In genomic region chr15:98422086-98422478, GRCh38 we compare ENCODE assay signal across 13 cellular contexts.
DNase-seq lines count a peak whose midpoint lies in the region; ATAC-seq and TF ChIP-seq lines count a peak whose summit lies in the region.
"Had no signal": no experiment of that assay in that cellular context is flagged by ENCODE, and none has a peak within 500 bp of the region (broad histone marks: within the 10 kb centered on the region; RNA-seq: fewer than 3 reads in every experiment).

No MANE protein-coding gene starts in this region.

- H3K9me3 ChIP-seq in effector memory CD4-positive, alpha-beta T cell (ENCODE audit: control insufficient read depth, low read length), result no peaks in the 10 kb centered on the region
- H3K9me3 ChIP-seq: MG63 had no signal

- peak; percentile 5 for ATAC-seq in HG02642 (IDR thresholded peaks at IDR 0.05; ENCODE audit: poor library complexity, unreplicated experiment)
- no peak for ATAC-seq in HG02610 (IDR thresholded peaks at IDR 0.05; ENCODE audit: unreplicated experiment)

- H3K27me3 Mint-ChIP-seq in brain (peaks cover 52% of the 10 kb centered on the region), nephron progenitor cell (ENCODE audit: low read depth, poor library complexity) (peaks cover 64% of the 10 kb centered on the region)

- H3K4me1 Mint-ChIP-seq in brain (peaks cover 20% of the 10 kb centered on the region), nephron progenitor cell (peaks cover 26% of the 10 kb centered on the region)

- H3K4me1 ChIP-seq in effector memory CD4-positive, alpha-beta T cell (ENCODE audit: control insufficient read depth, insufficient read depth, low read length, poor library complexity, severe bottlenecking), result peaks cover 10% of the 10 kb centered on the region

- H3K4me3 Mint-ChIP-seq in brain (peak overlapping the region; percentile 26 to 79 (median 76)), nephron progenitor cell (peak overlapping the region; percentile 70)

- no peak overlapping the region for H3K27ac Mint-ChIP-seq in brain
- no peak overlapping the region for H3K27ac Mint-ChIP-seq in nephron progenitor cell
- H3K27ac Mint-ChIP-seq: activated T-cell treated with anti-CD3 and anti-CD28 coated beads, Interleukin-2, amount 50 U/mL, for 72 hours; CD14-positive monocyte; stimulated activated memory B cell treated with anti-CD40 and anti-IgM and Interleukin-4, amounts not matched to agents 10 μg/mL and 1 μg/mL and 100 μg/mL, for 72 hours; T-cell had no signal

- H3K4me3 ChIP-seq in effector memory CD4-positive, alpha-beta T cell (ENCODE audit: insufficient read depth, low read depth, low read length, poor library complexity, severe bottlenecking), result no peak overlapping the region
- H3K4me3 ChIP-seq: MG63 had no signal

- H3K36me3 Mint-ChIP-seq in brain (no peaks in the 10 kb centered on the region), nephron progenitor cell (ENCODE audit: low read depth) (no peaks in the 10 kb centered on the region)
- H3K36me3 Mint-ChIP-seq: CD14-positive monocyte; stimulated activated memory B cell treated with anti-CD40 and anti-IgM and Interleukin-4, amounts not matched to agents 10 μg/mL and 1 μg/mL and 100 μg/mL, for 72 hours; T-cell had no signal

- H3K27ac ChIP-seq in effector memory CD4-positive, alpha-beta T cell (ENCODE audit: insufficient read depth, low read length, poor library complexity, severe bottlenecking), result no peak overlapping the region

- H3K27me3 ChIP-seq in effector memory CD4-positive, alpha-beta T cell (replicated peaks; ENCODE audit: control insufficient read depth, insufficient read depth, low read length, poor library complexity, severe bottlenecking), result peaks cover 12% of the 10 kb centered on the region

- no peaks in the 10 kb centered on the region for H3K36me3 ChIP-seq in effector memory CD4-positive, alpha-beta T cell (ENCODE audit: control insufficient read depth, insufficient read depth, low read length)
- H3K36me3 ChIP-seq: MG63 had no signal

- peaks cover 0 to 4% (median 0%) of the 10 kb centered on the region in 5 experiments for H3K9me3 Mint-ChIP-seq in brain
- H3K9me3 Mint-ChIP-seq in nephron progenitor cell, result no peaks in the 10 kb centered on the region
- H3K9me3 Mint-ChIP-seq: activated T-cell treated with anti-CD3 and anti-CD28 coated beads, Interleukin-2, amount 50 U/mL, for 72 hours; stimulated activated memory B cell treated with anti-CD40 and anti-IgM and Interleukin-4, amounts not matched to agents 10 μg/mL and 1 μg/mL and 100 μg/mL, for 72 hours; T-cell had no signal

- TF ChIP-seq CTCF in brain (conservative IDR thresholded peaks at IDR 0.05) (no peak), nephron progenitor cell (IDR thresholded peaks at IDR 0.05) (no peak)

- DNase-seq in ELF-1 (ENCODE audit: low read depth, low spot score), result peak; percentile 17
- DNase-seq in nephron progenitor cell, result no peak
- DNase-seq in activated CD4-positive, alpha-beta T cell treated with anti-CD3 and anti-CD28 coated beads for 48 hours, result no peak
- no peak for DNase-seq in pons (ENCODE audit: low spot score)
- DNase-seq in effector memory CD4-positive, alpha-beta T cell, result no peak
